ENCODE assay signal across 11 cellular contexts in the genomic region with DNA sequence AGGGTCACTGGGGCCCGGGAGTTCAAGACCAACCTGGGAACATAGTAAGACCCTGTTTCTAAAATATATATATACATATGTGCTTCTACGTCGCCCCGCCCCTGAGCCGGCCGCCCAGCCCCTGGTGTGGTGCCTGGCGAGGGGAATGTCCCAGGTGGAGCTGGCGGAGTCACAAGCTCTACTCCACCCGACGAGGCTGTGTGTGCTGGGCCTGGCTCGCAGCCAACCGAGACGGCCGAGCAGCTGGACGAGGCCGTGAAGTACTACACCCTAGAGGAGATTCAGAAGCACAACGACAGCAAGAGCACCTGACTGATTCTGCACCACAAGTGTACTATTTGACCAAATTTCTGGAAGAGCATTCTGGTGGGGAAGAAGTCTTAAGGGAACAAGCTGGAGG. TPM values are rescaled to one million over a fixed set of nuclear protein-coding genes. Genes with fewer than 3 reads are reported as not detected.
A peak's percentile ranks its signal among the peaks of the same experiment; 100 is the strongest.
DNase-seq lines count a peak whose midpoint lies in the region; ATAC-seq, FAIRE-seq and TF ChIP-seq lines count a peak whose summit lies in the region.
"Had no signal": no experiment of that assay in that cellular context is flagged by ENCODE, and none has a peak within 500 bp of the region (broad histone marks: within the 10 kb centered on the region; RNA-seq: fewer than 3 reads in every experiment).

No MANE protein-coding gene starts in this region.

- H3K9me3 ChIP-seq in heart left ventricle = no peaks in the 10 kb centered on the region
- no peaks in the 10 kb centered on the region for H3K9me3 ChIP-seq in transverse colon

- H3K27me3 ChIP-seq in heart left ventricle = no peaks in the 10 kb centered on the region
- no peaks in the 10 kb centered on the region for H3K27me3 ChIP-seq in transverse colon

- H3K27ac ChIP-seq in heart left ventricle (no peak overlapping the region), transverse colon (no peak overlapping the region)
- H3K27ac ChIP-seq: skin epidermis had no signal

- FAIRE-seq in RCC 7860 (lab: Jason Lieb, UNC) = no peak
- FAIRE-seq: A204.1 had no signal

- TF ChIP-seq POLR2A in heart left ventricle (IDR thresholded peaks at IDR 0.05) (no peak), transverse colon (IDR thresholded peaks at IDR 0.05) (no peak)

- DNase-seq in NCI-H2171 treated with DMSO at 0.1 percent for 48 hours (lab: John Stamatoyannopoulos, UW) = peak; percentile 40
- no peak for DNase-seq in NCI-H2171 (lab: John Stamatoyannopoulos, UW)
- DNase-seq in RKO (ENCODE audit: low spot score) = peak; percentile 34
- peak; percentile 32 to 77 (median 69) for DNase-seq in heart left ventricle
- DNase-seq in transverse colon = peak; percentile 88
- no peak for DNase-seq in GF-D8 (lab: John Stamatoyannopoulos, UW)
- DNase-seq in RCC 7860 (ENCODE audit: low spot score) = no peak
- no peak for DNase-seq in NCI-H1930 (lab: John Stamatoyannopoulos, UW)
- DNase-seq: OCI-M1 had no signal

- H3K4me3 ChIP-seq in heart left ventricle = no peak overlapping the region
- no peak overlapping the region for H3K4me3 ChIP-seq in transverse colon
- H3K4me3 ChIP-seq: skin epidermis had no signal

- peak in 3 of 4 donors; percentile 69 to 82 (median 79) for ATAC-seq in heart left ventricle

- in situ Hi-C loops in transverse colon (cut with MboI; ENCODE audit: low pct_ligation_motif_present in 1 of 4, low pct_unique_long_range_greater_than_20kb in 1 of 4, low sequenced_read_pairs in 3 of 4) = loop anchor here in 2 of 4 donors (10.0 kb wide), 2 partner anchors 183 to 193 kb away; no protein-coding TSS in a partner anchor

- H3K36me3 ChIP-seq in heart left ventricle (no peaks in the 10 kb centered on the region), transverse colon (no peaks in the 10 kb centered on the region)

- 19 to 34% (median 26%) methylated on average over 17 of the region's 17 CpGs for WGBS in heart left ventricle, 4 donors
- 46 to 49% methylated on average over 9 to 17 of the region's 17 CpGs for WGBS in transverse colon (ENCODE audit: low coverage in 1 of 2), 2 donors

- peaks cover 0 to 11% (median 0%) of the 10 kb centered on the region in 12 donors for H3K4me1 ChIP-seq in heart left ventricle
- H3K4me1 ChIP-seq in transverse colon = peaks cover 0 to 36% (median 16%) of the 10 kb centered on the region in 4 donors

- TF ChIP-seq EP300 in transverse colon (IDR thresholded peaks at IDR 0.05; ENCODE audit: low read depth) = no peak

- peak in 4 of 12 donors; percentile 14 to 41 (median 36) for TF ChIP-seq CTCF in heart left ventricle (IDR thresholded peaks at IDR 0.05)
- peak in 4 of 5 experiments; percentile 19 to 58 (median 40) for TF ChIP-seq CTCF in transverse colon (IDR thresholded peaks at IDR 0.05)

- intact Hi-C loops in heart left ventricle (cut with DNase I) = loop anchor here (1.0 to 10.0 kb wide), 10 partner anchors 23 to 261 kb away; a partner anchor contains a TSS
- intact Hi-C loops in transverse colon (cut with DNase I; ENCODE audit: low total_unique reads) = loop anchor here (2.0 kb wide), 1 partner anchor 187 kb away; no protein-coding TSS in a partner anchor

RNA-seq across cellular contexts. Expression of a gene that starts 22.1 kb away (rescaled TPM):
- 100 to 1,000 TPM in 3 of 9 donors, 10 to 100 TPM in 6; 71.7 to 152 (median 91.0) TPM for total RNA-seq in heart left ventricle
- 100 to 1,000 TPM in 1 of 2 donors, 10 to 100 TPM in 1; 44.5 to 158 TPM for polyA plus RNA-seq in heart left ventricle
- 100 to 1,000 TPM in 3 of 4 donors, 10 to 100 TPM in 1; 64.8 to 235 (median 128) TPM for total RNA-seq in transverse colon

RNA-seq across cellular contexts. Expression of a gene that starts 46.8 kb away (rescaled TPM):
- total RNA-seq in heart left ventricle (10 to 100 TPM; 45.7 to 87.0 (median 56.8) TPM), transverse colon (10 to 100 TPM in 2 of 4 donors, 1 to 10 TPM in 2; 2.2 to 28.1 (median 12.3) TPM)
- polyA plus RNA-seq in heart left ventricle = 10 to 100 TPM; 26.6 to 36.7 TPM

RNA-seq across cellular contexts. Expression of a gene that starts 47.3 kb away (rescaled TPM):
- total RNA-seq in heart left ventricle (10 to 100 TPM in 8 of 9 donors, 1 to 10 TPM in 1; 8.8 to 29.3 (median 22.8) TPM), transverse colon (10 to 100 TPM in 1 of 4 donors, 1 to 10 TPM in 2, not detected in 1; 3.7 to 21.7 (median 9.1) TPM)
- polyA plus RNA-seq in heart left ventricle = 10 to 100 TPM; 20.5 to 23.4 TPM

Comparison
In these comparisons a context has a peak if more than half of its experiments do, and no peak if none do; other contexts are left out.
1. DNase-seq: peak in NCI-H2171 treated with DMSO at 0.1 percent for 48 hours (single experiment), RKO (single experiment), heart left ventricle (5 of 5) and transverse colon (single experiment); none in NCI-H2171 (single experiment), GF-D8 (single experiment), RCC 7860 (single experiment) and NCI-H1930 (0 of 2).